In genomic region chr3:153744884-153745283, GRCh38 we compare ENCODE assay signal across 23 cellular contexts.
DNase-seq lines count a peak whose midpoint lies in the region; ATAC-seq, FAIRE-seq and TF ChIP-seq lines count a peak whose summit lies in the region.
"Had no signal": no experiment of that assay in that cellular context is flagged by ENCODE, and none has a peak within 500 bp of the region (broad histone marks: within the 10 kb centered on the region; RNA-seq: fewer than 3 reads in every experiment).

No MANE protein-coding gene starts in this region.

- H3K27ac Mint-ChIP-seq in type B pancreatic cell, result no peak overlapping the region
- H3K27ac Mint-ChIP-seq: CD14-positive monocyte, GM23338, H9 had no signal

- H3K18ac ChIP-seq in mesenchymal stem cell (ENCODE audit: low read depth in 1 of 2, low read length in 2 of 2), result no peak overlapping the region

- no peak overlapping the region for H3K4ac ChIP-seq in mesenchymal stem cell (ENCODE audit: low read depth in 1 of 2, low read length in 2 of 2)

- H3K9me3 ChIP-seq in mesenchymal stem cell (ENCODE audit: control insufficient read depth, low read length) (no peaks in the 10 kb centered on the region), HepG2 (ENCODE audit: low read length) (no peaks in the 10 kb centered on the region), transverse colon (no peaks in the 10 kb centered on the region)
- H3K9me3 ChIP-seq: BE2C had no signal

- ATAC-seq in SK-N-SH treated with all-trans-retinoic acid at 6 μM for 48 hours (peak; percentile 50; the same call in 1 of the 3 replicates), HepG2 (no peak)
- ATAC-seq: GM23338, Panc1 had no signal

- H2BK15ac ChIP-seq in mesenchymal stem cell (ENCODE audit: low read depth, poor library complexity, severe bottlenecking), result no peak overlapping the region

- H4K91ac ChIP-seq in mesenchymal stem cell (ENCODE audit: low read length), result no peak overlapping the region

- TF ChIP-seq CTCF in HepG2 (CRISPR knock-in tag; IDR thresholded peaks at IDR 0.05) (no peak), transverse colon (IDR thresholded peaks at IDR 0.05) (no peak), type B pancreatic cell (conservative IDR thresholded peaks at IDR 0.05) (no peak)

- DNase-seq in HT1080 (ENCODE audit: low read depth) (peak; percentile 42), mesenchymal stem cell (peak; percentile 1), HepG2 (ENCODE audit: low spot score) (no peak), transverse colon (no peak), type B pancreatic cell (ENCODE audit: extremely low spot score, unreplicated experiment) (no peak)
- DNase-seq in activated CD4-positive, alpha-beta T cell treated with anti-CD3 and anti-CD28 coated beads, Interleukin-2, amount 50 U/mL, for 48 hours, result no peak
- DNase-seq: BE2C, Calu3, DMS79 treated with DMSO at 0.1 percent for 48 hours, H9, IMR-90, KG1, NCI-H1048, NCI-H1417, NCI-H1694, NCI-H2029 treated with DMSO at 0.1 percent for 48 hours, NCI-H446 treated with DMSO at 0.1 percent for 48 hours, NCI-H526 had no signal

- H3K4me3 ChIP-seq in mesenchymal stem cell (ENCODE audit: insufficient read depth in 1 of 2, low read depth in 1 of 2, low read length in 2 of 2), result no peak overlapping the region
- H3K4me3 ChIP-seq in HepG2 (replicated peaks in 1 of 3; ENCODE audit: insufficient read depth in 1 of 3, low read depth in 2 of 3, low read length in 3 of 3), result no peak overlapping the region
- H3K4me3 ChIP-seq in transverse colon, result no peak overlapping the region
- H3K4me3 ChIP-seq: GM23338 had no signal

- no peaks in the 10 kb centered on the region for H3K27me3 ChIP-seq in mesenchymal stem cell (ENCODE audit: control insufficient read depth in 1 of 2, insufficient read depth in 1 of 2, low read length in 2 of 2)
- H3K27me3 ChIP-seq in HepG2 (ENCODE audit: control insufficient read depth in 1 of 2, insufficient read depth in 2 of 2, low read length in 2 of 2), result no peaks in the 10 kb centered on the region
- H3K27me3 ChIP-seq in transverse colon, result no peaks in the 10 kb centered on the region
- H3K27me3 ChIP-seq: BE2C had no signal

- 100% methylated on average over 2 of the region's 3 CpGs for WGBS in mesenchymal stem cell
- WGBS in HepG2 (ENCODE audit: low lambda C conversion rate), result 0% methylated on average over 3 of the region's 3 CpGs
- WGBS in transverse colon (ENCODE audit: low coverage in 1 of 2), 2 donors, result 68 to 76% methylated on average over 3 of the region's 3 CpGs

- CTCF ChIA-PET in HepG2 (lab: Yijun Ruan, JAX; ENCODE audit: low intra/inter-chr PET ratio, low total read pairs), result no interaction called here

- H3K4me1 ChIP-seq in mesenchymal stem cell (ENCODE audit: control insufficient read depth, insufficient read depth, low read depth, low read length) (no peaks in the 10 kb centered on the region), HepG2 (ENCODE audit: insufficient read depth, low read length) (no peaks in the 10 kb centered on the region), transverse colon (peaks cover 7 to 28% (median 19%) of the 10 kb centered on the region in 4 donors)
- H3K4me1 ChIP-seq: BE2C had no signal

- H2AFZ ChIP-seq in mesenchymal stem cell (ENCODE audit: low read depth, low read length) (no peak overlapping the region), HepG2 (ENCODE audit: low read length) (no peak overlapping the region)
- H2AFZ ChIP-seq: GM23338 had no signal

- no peaks in the 10 kb centered on the region for H3K79me2 ChIP-seq in HepG2 (ENCODE audit: insufficient read depth, low read length)

- no peak overlapping the region for H2BK12ac ChIP-seq in mesenchymal stem cell (ENCODE audit: low read length in 2 of 2)

- H3K9ac ChIP-seq in mesenchymal stem cell (ENCODE audit: low read length) (no peak overlapping the region), HepG2 (ENCODE audit: insufficient read depth, low read depth, low read length) (no peak overlapping the region)

- in situ Hi-C loops in HepG2 (cut with HindIII; ENCODE audit: extremely low pct_ligation_motif_present, low pct_unique_long_range_greater_than_20kb) (no loop called here), transverse colon (cut with MboI; ENCODE audit: low pct_ligation_motif_present in 1 of 4, low pct_unique_long_range_greater_than_20kb in 1 of 4, low sequenced_read_pairs in 3 of 4) (no loop called here)

- no peak overlapping the region for H2AK5ac ChIP-seq in mesenchymal stem cell (ENCODE audit: low read length, severe bottlenecking)

- H3K9me3 Mint-ChIP-seq in type B pancreatic cell, result no peaks in the 10 kb centered on the region
- H3K9me3 Mint-ChIP-seq: GM23338, H9 had no signal

- no peak overlapping the region for H3K23ac ChIP-seq in mesenchymal stem cell (ENCODE audit: low read length in 2 of 2)

- H2BK120ac ChIP-seq in mesenchymal stem cell (ENCODE audit: low read depth, low read length), result no peak overlapping the region

- no peak for TF ChIP-seq POLR2A in HepG2 (IDR thresholded peaks at IDR 0.05; ENCODE audit: insufficient read depth in 1 of 2, low read depth in 2 of 2, low read length in 2 of 2)
- no peak for TF ChIP-seq POLR2A in transverse colon (IDR thresholded peaks at IDR 0.05)

- intact Hi-C loops in HepG2 (cut with micrococcal nuclease; ENCODE audit: unreplicated experiment), result no loop called here
- intact Hi-C loops in transverse colon (cut with DNase I; ENCODE audit: low total_unique reads), result no loop called here

- no peak overlapping the region for H3K4me3 Mint-ChIP-seq in type B pancreatic cell
- H3K4me3 Mint-ChIP-seq: CD14-positive monocyte, GM23338, H9 had no signal

- H3K27ac ChIP-seq in mesenchymal stem cell (ENCODE audit: low read length, poor library complexity, severe bottlenecking), result no peak overlapping the region
- no peak overlapping the region for H3K27ac ChIP-seq in HepG2 (ENCODE audit: extremely low read length, insufficient read depth, low read length)
- H3K27ac ChIP-seq in transverse colon, result no peak overlapping the region

- H4K8ac ChIP-seq in mesenchymal stem cell (ENCODE audit: low read length), result no peak overlapping the region

- no peak overlapping the region for H2BK5ac ChIP-seq in mesenchymal stem cell (ENCODE audit: low read depth, low read length, poor library complexity, severe bottlenecking)

- TF ChIP-seq EP300 in HepG2 (IDR thresholded peaks at IDR 0.05; ENCODE audit: low read depth in 2 of 2, low read length in 2 of 2) (no peak), HepG2 (CRISPR knock-in tag; IDR thresholded peaks at IDR 0.05; ENCODE audit: borderline replicate concordance) (no peak), transverse colon (IDR thresholded peaks at IDR 0.05; ENCODE audit: low read depth) (no peak)

- no TSS peak for BruUV-seq in HepG2 (replicated peaks; lab: Mats Ljungman, UMichigan)

- no peaks in the 10 kb centered on the region for H3K4me1 Mint-ChIP-seq in type B pancreatic cell (ENCODE audit: unreplicated experiment)
- H3K4me1 Mint-ChIP-seq: CD14-positive monocyte had no signal

- TF ChIP-seq RAD21 in HepG2 (CRISPR knock-in tag; IDR thresholded peaks at IDR 0.05), result no peak

- no peaks in the 10 kb centered on the region for H4K20me1 ChIP-seq in HepG2 (ENCODE audit: insufficient read depth, low read length)

- FAIRE-seq in HepG2 (lab: Jason Lieb, UNC), result no peak
- FAIRE-seq: GM18507 had no signal

- H3K79me1 ChIP-seq in mesenchymal stem cell (replicated peaks; ENCODE audit: low read length, poor library complexity, severe bottlenecking), result no peaks in the 10 kb centered on the region

- no peaks in the 10 kb centered on the region for H3K36me3 Mint-ChIP-seq in type B pancreatic cell
- H3K36me3 Mint-ChIP-seq: CD14-positive monocyte had no signal

- no peaks in the 10 kb centered on the region for H3K27me3 Mint-ChIP-seq in type B pancreatic cell

- H3K4me2 ChIP-seq in mesenchymal stem cell (ENCODE audit: low read length, poor library complexity, severe bottlenecking) (no peak overlapping the region), HepG2 (ENCODE audit: low read depth, low read length) (no peak overlapping the region)
- H3K4me2 ChIP-seq: GM23338 had no signal

- H3K36me3 ChIP-seq in mesenchymal stem cell (ENCODE audit: control insufficient read depth in 1 of 2, insufficient read depth in 2 of 2, low read depth in 1 of 2, low read length in 2 of 2), result no peaks in the 10 kb centered on the region
- H3K36me3 ChIP-seq in HepG2 (replicated peaks in 1 of 2; ENCODE audit: control insufficient read depth in 1 of 2, insufficient read depth in 2 of 2, low read length in 2 of 2), result no peaks in the 10 kb centered on the region
- no peaks in the 10 kb centered on the region for H3K36me3 ChIP-seq in transverse colon
- H3K36me3 ChIP-seq: BE2C had no signal

- POLR2A ChIA-PET in HepG2 (lab: Yijun Ruan, JAX), result no interaction called here

- H3K14ac ChIP-seq in mesenchymal stem cell (ENCODE audit: low read length in 2 of 2), result no peak overlapping the region

TF ChIP-seq in SK-N-SH treated with all-trans-retinoic acid at 6 μM for 48 hours, 23 proteins besides CTCF, POLR2A, EP300 and RAD21:
- no peak for TF ChIP-seq ISL1 (CRISPR knock-in tag; IDR thresholded peaks at IDR 0.05)

Comparison
In these comparisons a context has a peak if more than half of its experiments do, and no peak if none do; other contexts are left out.
1. DNase-seq: peak in HT1080 (single experiment) and mesenchymal stem cell (single experiment); none in HepG2 (single experiment), transverse colon (single experiment), activated CD4-positive, alpha-beta T cell treated with anti-CD3 and anti-CD28 coated beads, Interleukin-2, amount 50 U/mL, for 48 hours (0 of 2) and type B pancreatic cell (single experiment).